Comparison of ENCODE assay signal across 9 cellular contexts in the genomic region with DNA sequence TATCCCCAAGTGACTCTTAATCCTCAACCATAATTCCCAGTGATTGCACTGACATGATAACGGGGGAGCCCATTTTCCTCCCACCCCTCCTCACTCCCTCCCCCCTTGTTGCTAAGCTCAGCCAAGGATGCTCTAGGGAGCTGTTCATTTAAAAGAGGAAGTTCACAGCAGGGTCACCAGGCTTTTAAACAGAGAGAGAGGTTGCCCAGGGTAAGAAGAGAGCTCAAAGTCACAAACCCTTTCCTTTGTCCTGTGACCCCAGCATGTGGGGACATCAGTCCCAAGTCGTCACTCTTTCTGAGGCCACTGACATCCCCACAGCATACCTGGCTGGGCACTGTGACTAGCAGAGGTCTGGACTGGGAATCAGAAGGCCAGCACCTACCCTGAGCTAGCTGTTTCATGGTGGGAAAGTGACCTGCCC.
DNase-seq lines count a peak whose midpoint lies in the region; ATAC-seq and TF ChIP-seq lines count a peak whose summit lies in the region.
"Had no signal": no experiment of that assay in that cellular context is flagged by ENCODE, and none has a peak within 500 bp of the region (broad histone marks: within the 10 kb centered on the region; RNA-seq: fewer than 3 reads in every experiment).

No MANE protein-coding gene starts in this region.

- H3K79me2 ChIP-seq in OCI-LY3 (ENCODE audit: low read length), result no peaks in the 10 kb centered on the region

- H3K36me3 ChIP-seq in BLaER1, result no peaks in the 10 kb centered on the region
- H3K36me3 ChIP-seq in OCI-LY3 (replicated peaks; ENCODE audit: low read depth, low read length), result no peaks in the 10 kb centered on the region
- no peaks in the 10 kb centered on the region for H3K36me3 ChIP-seq in left ventricle myocardium inferior

- H3K4me1 ChIP-seq in BLaER1 (peaks cover 54% of the 10 kb centered on the region), OCI-LY3 (ENCODE audit: low read length) (peaks cover 40% of the 10 kb centered on the region), left ventricle myocardium inferior (peaks cover 10% of the 10 kb centered on the region)

- CTCF ChIA-PET in HEK293T (lab: Yijun Ruan, JAX), result interaction anchor here (0.5 kb wide), 1 partner anchor 760 kb away, joined by 3 read pairs; no protein-coding TSS in a partner anchor

- peak overlapping the region; percentile 40; the same call in 1 of the 2 replicates for H3K9ac ChIP-seq in BLaER1
- H3K9ac ChIP-seq in OCI-LY3 (ENCODE audit: low read length), result no peak overlapping the region

- no peaks in the 10 kb centered on the region for H4K20me1 ChIP-seq in BLaER1
- no peaks in the 10 kb centered on the region for H4K20me1 ChIP-seq in OCI-LY3 (ENCODE audit: insufficient read depth, low read length)

- H2AFZ ChIP-seq in OCI-LY3 (ENCODE audit: low read depth, low read length), result no peak overlapping the region

- TF ChIP-seq CTCF in OCI-LY3 (IDR thresholded peaks at IDR 0.05; ENCODE audit: low read depth, low read length) (no peak), left ventricle myocardium inferior (IDR thresholded peaks at IDR 0.05; ENCODE audit: borderline replicate concordance) (no peak)

- H3K27me3 ChIP-seq in BLaER1 (no peaks in the 10 kb centered on the region), OCI-LY3 (ENCODE audit: low read depth, low read length) (no peaks in the 10 kb centered on the region), left ventricle myocardium inferior (ENCODE audit: low read depth) (no peaks in the 10 kb centered on the region)

- H3K4me2 ChIP-seq in BLaER1, result peak overlapping the region; percentile 63
- peak overlapping the region; percentile 51 for H3K4me2 ChIP-seq in OCI-LY3 (ENCODE audit: low read length)

- POLR2A ChIA-PET in HEK293T (lab: Yijun Ruan, JAX), result no interaction called here

- no peak for ATAC-seq in GM18498 (IDR thresholded peaks at IDR 0.05; ENCODE audit: unreplicated experiment)
- no peak for ATAC-seq in GM21576 (IDR thresholded peaks at IDR 0.05; ENCODE audit: unreplicated experiment)

- DNase-seq in HEK293T (ENCODE audit: extremely low spot score) (peak; percentile 8), left ventricle myocardium inferior (peak; percentile 40)
- DNase-seq in activated T-cell treated with anti-CD3 and anti-CD28 coated beads, Interleukin-2, amount 50 U/mL, for 48 hours, result no peak
- DNase-seq in activated CD8-positive, alpha-beta memory T cell treated with anti-CD3 and anti-CD28 coated beads, Interleukin-2, amount 50 U/mL, for 48 hours, result no peak
- DNase-seq: NCI-H1930 had no signal

- H3K9me3 ChIP-seq in BLaER1 (no peaks in the 10 kb centered on the region), OCI-LY3 (ENCODE audit: insufficient read depth, low read length) (no peaks in the 10 kb centered on the region), left ventricle myocardium inferior (replicated peaks) (no peaks in the 10 kb centered on the region)

- H3K4me3 ChIP-seq in BLaER1, result no peak overlapping the region
- no peak overlapping the region for H3K4me3 ChIP-seq in OCI-LY3 (ENCODE audit: low read length)
- H3K4me3 ChIP-seq in left ventricle myocardium inferior, result no peak overlapping the region

- intact Hi-C loops in left ventricle myocardium inferior (cut with micrococcal nuclease), result no loop called here

- peak overlapping the region; percentile 69 for H3K27ac ChIP-seq in BLaER1
- no peak overlapping the region for H3K27ac ChIP-seq in OCI-LY3 (ENCODE audit: low read length)
- H3K27ac ChIP-seq in left ventricle myocardium inferior (replicated peaks), result peak overlapping the region; percentile 59

TF ChIP-seq in HEK293T, 16 proteins besides CTCF, POLR2A, EP300 and RAD21:
- TF ChIP-seq, protein P1, sequence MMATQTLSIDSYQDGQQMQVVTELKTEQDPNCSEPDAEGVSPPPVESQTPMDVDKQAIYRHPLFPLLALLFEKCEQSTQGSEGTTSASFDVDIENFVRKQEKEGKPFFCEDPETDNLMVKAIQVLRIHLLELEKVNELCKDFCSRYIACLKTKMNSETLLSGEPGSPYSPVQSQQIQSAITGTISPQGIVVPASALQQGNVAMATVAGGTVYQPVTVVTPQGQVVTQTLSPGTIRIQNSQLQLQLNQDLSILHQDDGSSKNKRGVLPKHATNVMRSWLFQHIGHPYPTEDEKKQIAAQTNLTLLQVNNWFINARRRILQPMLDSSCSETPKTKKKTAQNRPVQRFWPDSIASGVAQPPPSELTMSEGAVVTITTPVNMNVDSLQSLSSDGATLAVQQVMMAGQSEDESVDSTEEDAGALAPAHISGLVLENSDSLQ (IDR thresholded peaks at IDR 0.05), result no peak
- TF ChIP-seq TARDBP (IDR thresholded peaks at IDR 0.05), result no peak
- no peak for TF ChIP-seq FOXM1 (IDR thresholded peaks at IDR 0.05; ENCODE audit: borderline replicate concordance)
- TF ChIP-seq NFRKB (IDR thresholded peaks at IDR 0.05), result no peak
- no peak for TF ChIP-seq LEF1 (IDR thresholded peaks at IDR 0.05; ENCODE audit: borderline replicate concordance)
- TF ChIP-seq FOXA1 (IDR thresholded peaks at IDR 0.05), result no peak
- no peak for TF ChIP-seq CTBP1 (IDR thresholded peaks at IDR 0.05; ENCODE audit: borderline replicate concordance)
- TF ChIP-seq SP1 (IDR thresholded peaks at IDR 0.05), result no peak
- no peak for TF ChIP-seq SUZ12 (IDR thresholded peaks at IDR 0.05)
- TF ChIP-seq L3MBTL2 (conservative IDR thresholded peaks at IDR 0.05), result no peak
- TF ChIP-seq BHLHE40 (IDR thresholded peaks at IDR 0.05; ENCODE audit: borderline replicate concordance), result no peak
- TF ChIP-seq HDGF (IDR thresholded peaks at IDR 0.05; ENCODE audit: borderline replicate concordance), result no peak

Comparison
In these comparisons a context has a peak if more than half of its experiments do, and no peak if none do; other contexts are left out.
1. DNase-seq: peak in HEK293T (single experiment) and left ventricle myocardium inferior (single experiment); none in activated T-cell treated with anti-CD3 and anti-CD28 coated beads, Interleukin-2, amount 50 U/mL, for 48 hours (0 of 2) and activated CD8-positive, alpha-beta memory T cell treated with anti-CD3 and anti-CD28 coated beads, Interleukin-2, amount 50 U/mL, for 48 hours (single experiment).